ENCODE assay signal across 8 cellular contexts in the genomic region with DNA sequence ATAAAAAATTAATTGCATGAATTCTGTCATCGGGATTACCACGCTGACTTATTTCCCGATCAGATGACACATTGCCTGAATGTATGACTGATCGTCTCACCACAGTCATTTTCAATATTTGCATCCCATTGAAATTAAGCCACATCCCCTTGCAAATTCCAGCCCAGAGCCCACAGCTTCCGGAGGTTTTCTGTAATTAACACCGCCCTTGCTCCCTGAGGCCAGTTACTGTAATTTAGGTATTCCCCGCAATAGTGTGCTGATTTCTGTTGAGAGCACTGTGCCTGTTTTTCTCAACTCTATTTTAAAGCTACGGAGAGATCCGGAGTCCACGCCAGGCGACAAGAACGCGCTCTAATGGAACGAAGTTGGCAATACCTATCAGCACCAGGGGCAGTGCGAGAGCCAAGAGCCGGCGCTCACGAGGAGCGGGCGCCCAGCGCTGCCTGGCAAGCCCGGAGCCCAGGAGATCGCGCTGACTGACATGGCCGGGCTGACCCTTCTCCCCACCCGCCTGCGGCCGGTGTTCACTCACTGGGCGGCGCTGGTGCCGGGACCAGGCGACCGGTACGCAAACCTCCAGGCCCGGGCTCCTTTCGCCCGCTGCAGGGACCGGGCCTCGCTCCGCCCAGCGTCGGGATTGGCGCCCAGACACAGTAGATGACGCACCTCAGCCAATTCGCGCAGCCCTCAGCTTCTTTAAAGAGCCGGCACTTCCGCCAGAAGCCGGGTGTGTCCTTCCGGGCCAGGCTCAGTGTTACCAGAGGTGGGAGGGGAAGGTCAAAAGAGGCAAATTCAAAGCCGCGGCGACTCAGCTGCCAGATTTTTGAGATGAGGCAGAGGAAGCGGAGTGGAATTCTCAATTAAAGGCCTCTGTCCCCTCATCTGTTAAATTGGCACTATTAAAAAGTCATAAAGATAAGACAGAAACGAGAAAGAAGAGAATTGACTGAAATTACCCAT. TPM values are rescaled to one million over a fixed set of nuclear protein-coding genes. Genes with fewer than 3 reads are reported as not detected.
DNase-seq lines count a peak whose midpoint lies in the region; ATAC-seq and TF ChIP-seq lines count a peak whose summit lies in the region.

A gene with protein sequence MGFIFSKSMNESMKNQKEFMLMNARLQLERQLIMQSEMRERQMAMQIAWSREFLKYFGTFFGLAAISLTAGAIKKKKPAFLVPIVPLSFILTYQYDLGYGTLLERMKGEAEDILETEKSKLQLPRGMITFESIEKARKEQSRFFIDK (minus strand): TSS at position 672 of the 963 bp plus-strand sequence. CDS start 5,948 bp downstream, outside the sequence.

- H3K18ac ChIP-seq in IMR-90 (ENCODE audit: low read depth, low read length), result peak within 1 kb of the TSS; percentile 26

- DNase-seq in DMS153 (lab: John Stamatoyannopoulos, UW) (peak; percentile 89), IMR-90 (peak; percentile 87), OCI-M1 (lab: John Stamatoyannopoulos, UW) (peak; percentile 100), activated T-cell treated with anti-CD3 and anti-CD28 coated beads for 4 hours (peak; percentile 79), epidermal melanocyte (ENCODE audit: insufficient read length, low spot score) (peak; percentile 42), middle frontal gyrus (ENCODE audit: extremely low spot score, low spot score) (peak; percentile 98)
- peak; percentile 83 to 86 for DNase-seq in stimulated activated CD8-positive, alpha-beta memory T cell treated with anti-CD3 and anti-CD28 coated beads, Interleukin-2, amount 100 ng/mL, for 48 hours (ENCODE audit: low read depth in 2 of 2)

- no peaks in the 10 kb centered on the region for H4K20me1 ChIP-seq in IMR-90 (ENCODE audit: insufficient read depth, low read length)

- peaks cover 0 to 20% of the 10 kb centered on the region in 2 experiments; a peak in 3 of 4 replicates for H3K79me1 ChIP-seq in IMR-90 (ENCODE audit: low read depth in 1 of 2, low read length in 2 of 2)

- H2BK5ac ChIP-seq in IMR-90 (ENCODE audit: low read depth, low read length, poor library complexity, severe bottlenecking), result peak within 1 kb of the TSS; percentile 79

- 0 out of 2 replicates have a peak, but pooled peaks cover 8% of the 10 kb centered on the region for H3K9me1 ChIP-seq in IMR-90 (ENCODE audit: insufficient read depth, low read length)

- peak within 1 kb of the TSS; percentile 38; the same call in 1 of the 2 replicates for H2BK20ac ChIP-seq in IMR-90 (ENCODE audit: low read depth, low read length)

- peaks cover 5% of the 10 kb centered on the region for H3K4me1 ChIP-seq in IMR-90 (ENCODE audit: control insufficient read depth, insufficient read depth, low read length)

- peak within 1 kb of the TSS; percentile 94 for H3K4me2 ChIP-seq in IMR-90 (ENCODE audit: low read depth, low read length)

- peak within 1 kb of the TSS; percentile 75 for H4K91ac ChIP-seq in IMR-90 (ENCODE audit: insufficient read depth, low read depth, low read length)

- peak within 1 kb of the TSS; percentile 73 for H3K23ac ChIP-seq in IMR-90 (ENCODE audit: low read depth, low read length)

- peak within 1 kb of the TSS; percentile 93 for H3K56ac ChIP-seq in IMR-90 (ENCODE audit: extremely low read depth, insufficient read depth, low read length)

- H4K8ac ChIP-seq in IMR-90 (ENCODE audit: low read depth in 2 of 2, low read length in 2 of 2), result peak within 1 kb of the TSS; percentile 92 to 96

- peak within 1 kb of the TSS; percentile 81; the same call in 2 of the 3 replicates for H2BK15ac ChIP-seq in IMR-90 (ENCODE audit: low read depth, low read length)

- H2AK5ac ChIP-seq in IMR-90 (ENCODE audit: low read depth, low read length), result peak within 1 kb of the TSS; percentile 70

- peak; percentile 84 for ATAC-seq in GM21528 (IDR thresholded peaks at IDR 0.05; ENCODE audit: low FRiP score, unreplicated experiment)
- ATAC-seq in IMR-90 (ENCODE audit: low read depth), result peak; percentile 98

- H3K4me3 ChIP-seq in IMR-90 (ENCODE audit: insufficient read depth, low read depth, low read length), result peak within 1 kb of the TSS; percentile 75

- H3K27ac ChIP-seq in IMR-90 (ENCODE audit: insufficient read depth, low read length), result peak within 1 kb of the TSS; percentile 70

- no peaks in the 10 kb centered on the region for H3K9me3 ChIP-seq in IMR-90 (ENCODE audit: control insufficient read depth, insufficient read depth, low read length)

- POLR2A ChIA-PET in IMR-90 (lab: Charles Lee; ENCODE audit: unreplicated experiment), result interaction anchor here (0.5 to 0.6 kb wide), 2 partner anchors 44 to 107 kb away, joined by 3 read pairs; no protein-coding TSS in a partner anchor

- in situ Hi-C loops in IMR-90 (cut with MboI; ENCODE audit: low sequenced_read_pairs), result loop anchor here (25.0 kb wide), 1 partner anchor 675 kb away; no protein-coding TSS in a partner anchor

- peak; percentile 81 for TF ChIP-seq POLR2A in IMR-90 (IDR thresholded peaks at IDR 0.05; ENCODE audit: low read depth, low read length)

- H3K14ac ChIP-seq in IMR-90 (replicated peaks; ENCODE audit: low read depth, low read length), result peak within 1 kb of the TSS; percentile 75

- peak; percentile 29; the same call in 1 of the 2 replicates for TF ChIP-seq CTCF in IMR-90 (conservative IDR thresholded peaks at IDR 0.05; ENCODE audit: low read depth, low read length)

- intact Hi-C loops in IMR-90 (cut with micrococcal nuclease), result loop anchor here (5.0 kb wide), 2 partner anchors 155 to 450 kb away; a partner anchor contains a TSS

- CTCF ChIA-PET in IMR-90 (lab: Yijun Ruan, JAX), result interaction anchor here (1.3 to 1.9 kb wide), 4 partner anchors 13 to 251 kb away, joined by 4 to 8 read pairs (median 5); a partner anchor contains a TSS

- H3K36me3 ChIP-seq in IMR-90 (ENCODE audit: control insufficient read depth, insufficient read depth, low read length), result peaks cover 3% of the 10 kb centered on the region

- dilution Hi-C loops in IMR-90 (cut with HindIII; ENCODE audit: low sequenced_read_pairs, unreplicated experiment), result no loop called here

- no peaks in the 10 kb centered on the region for H3K27me3 ChIP-seq in IMR-90 (ENCODE audit: control insufficient read depth, insufficient read depth, low read length)

- peak within 1 kb of the TSS; percentile 95 for H2AFZ ChIP-seq in IMR-90 (replicated peaks; ENCODE audit: low read length, poor library complexity)

- peak within 1 kb of the TSS; percentile 71 for H2BK120ac ChIP-seq in IMR-90 (ENCODE audit: low read depth, low read length)

- H2AK9ac ChIP-seq in IMR-90 (replicated peaks; ENCODE audit: low read depth, low read length, poor library complexity), result peak within 1 kb of the TSS; percentile 94

- peak within 1 kb of the TSS; percentile 76 for H3K4ac ChIP-seq in IMR-90 (ENCODE audit: low read depth, low read length)

- H4K5ac ChIP-seq in IMR-90 (ENCODE audit: low read depth, low read length), result peak within 1 kb of the TSS; percentile 86

- WGBS in IMR-90 (ENCODE audit: extremely low coverage in 2 of 2, insufficient read length in 1 of 2), 2 experiments, result 0% methylated on average over 18 of the region's 55 CpGs; no CpG with 5 or more reads in 1 of the 2 experiments

- BruUV-seq in IMR-90 (replicated peaks; lab: Mats Ljungman, UMichigan), result no TSS peak

- peak; percentile 27 for TF ChIP-seq RAD21 in IMR-90 (IDR thresholded peaks at IDR 0.05; ENCODE audit: low read length)

- peak within 1 kb of the TSS; percentile 78 for H3K9ac ChIP-seq in IMR-90 (ENCODE audit: low read depth, low read length)

TF ChIP-seq in IMR-90, 13 proteins besides CTCF, POLR2A, EP300 and RAD21:
- no peak for TF ChIP-seq MAFK (IDR thresholded peaks at IDR 0.05; ENCODE audit: low read depth, low read length)
- TF ChIP-seq BHLHE40 (IDR thresholded peaks at IDR 0.05; ENCODE audit: low read depth, low read length), result no peak
- TF ChIP-seq, protein P1, sequence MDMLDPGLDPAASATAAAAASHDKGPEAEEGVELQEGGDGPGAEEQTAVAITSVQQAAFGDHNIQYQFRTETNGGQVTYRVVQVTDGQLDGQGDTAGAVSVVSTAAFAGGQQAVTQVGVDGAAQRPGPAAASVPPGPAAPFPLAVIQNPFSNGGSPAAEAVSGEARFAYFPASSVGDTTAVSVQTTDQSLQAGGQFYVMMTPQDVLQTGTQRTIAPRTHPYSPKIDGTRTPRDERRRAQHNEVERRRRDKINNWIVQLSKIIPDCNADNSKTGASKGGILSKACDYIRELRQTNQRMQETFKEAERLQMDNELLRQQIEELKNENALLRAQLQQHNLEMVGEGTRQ (IDR thresholded peaks at IDR 0.05; ENCODE audit: low read depth, low read length), result no peak
- TF ChIP-seq NFE2L2 (IDR thresholded peaks at IDR 0.05; ENCODE audit: low read depth, low read length), result no peak
- no peak for TF ChIP-seq RCOR1 (IDR thresholded peaks at IDR 0.05; ENCODE audit: insufficient replicate concordance, low read length)
- TF ChIP-seq SMC3 (IDR thresholded peaks at IDR 0.05; ENCODE audit: low read depth, low read length), result 0 out of 2 replicates have a peak, but pooled peaks have one; percentile 17
- TF ChIP-seq RFX5 (IDR thresholded peaks at IDR 0.05; ENCODE audit: low read depth, low read length), result no peak
- no peak for TF ChIP-seq CHD1 (IDR thresholded peaks at IDR 0.05; ENCODE audit: low read depth, low read length)
- TF ChIP-seq FOS (IDR thresholded peaks at IDR 0.05; ENCODE audit: low read depth, low read length), result no peak
- TF ChIP-seq, protein P2, sequence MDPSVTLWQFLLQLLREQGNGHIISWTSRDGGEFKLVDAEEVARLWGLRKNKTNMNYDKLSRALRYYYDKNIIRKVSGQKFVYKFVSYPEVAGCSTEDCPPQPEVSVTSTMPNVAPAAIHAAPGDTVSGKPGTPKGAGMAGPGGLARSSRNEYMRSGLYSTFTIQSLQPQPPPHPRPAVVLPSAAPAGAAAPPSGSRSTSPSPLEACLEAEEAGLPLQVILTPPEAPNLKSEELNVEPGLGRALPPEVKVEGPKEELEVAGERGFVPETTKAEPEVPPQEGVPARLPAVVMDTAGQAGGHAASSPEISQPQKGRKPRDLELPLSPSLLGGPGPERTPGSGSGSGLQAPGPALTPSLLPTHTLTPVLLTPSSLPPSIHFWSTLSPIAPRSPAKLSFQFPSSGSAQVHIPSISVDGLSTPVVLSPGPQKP (IDR thresholded peaks at IDR 0.05; ENCODE audit: borderline replicate concordance, low read depth, low read length), result no peak
- TF ChIP-seq MAZ (IDR thresholded peaks at IDR 0.05; ENCODE audit: borderline replicate concordance, low read depth, low read length), result 0 out of 2 replicates have a peak, but pooled peaks have one; percentile 10
- TF ChIP-seq CEBPB (IDR thresholded peaks at IDR 0.05; ENCODE audit: low read depth, low read length), result no peak
- TF ChIP-seq MXI1 (IDR thresholded peaks at IDR 0.05; ENCODE audit: borderline replicate concordance, low read depth, low read length), result peak; percentile 64; the same call in 1 of the 2 replicates

RNA-seq across cellular contexts. Expression of the gene that starts here (rescaled TPM):
- 12.7 and 13.6 TPM in 2 replicates for total RNA-seq in IMR-90 (2012; rRNA removed)
- polyA plus RNA-seq in IMR-90 (2012; rRNA removed), result 8.6 and 10.8 TPM in 2 replicates
- polyA plus RNA-seq in IMR-90 (2012; cell fraction: cytosol; rRNA removed), result 2.1 and 3.0 TPM in 2 replicates
- 0.53 and 2.4 TPM in 2 replicates for polyA plus RNA-seq in IMR-90 (2012; cell fraction: nucleus; rRNA removed; ENCODE audit: low replicate concordance)

Comparison
In these comparisons a context has a peak if more than half of its experiments do, and no peak if none do; other contexts are left out.
1. Peak in every context shown above with its lines: DNase-seq, ATAC-seq, H3K4me3 ChIP-seq and H3K27ac ChIP-seq.
2. DNase-seq: peak in every context shown above with its lines; median percentile 100 in OCI-M1; 98 in middle frontal gyrus; 89 in DMS153; 87 in IMR-90; 84 in stimulated activated CD8-positive, alpha-beta memory T cell treated with anti-CD3 and anti-CD28 coated beads, Interleukin-2, amount 100 ng/mL, for 48 hours; 79 in activated T-cell treated with anti-CD3 and anti-CD28 coated beads for 4 hours; 42 in epidermal melanocyte.